In genomic region chr3:129160891-129161859, GRCh38 we compare ENCODE assay signal across 1 cellular context.
A peak's percentile ranks its signal among the peaks of the same experiment; 100 is the strongest.
TF ChIP-seq lines count a peak whose summit lies in the region.

ISY1 (minus strand) TSS chr3:129161063; CDS start chr3:129160975, 88 bp downstream.

TF ChIP-seq in HEK293, 187 proteins besides CTCF, POLR2A, EP300 and RAD21 (continued from another document and continues in another):
- TF ChIP-seq ZNF660 (tag by site-specific recombination; IDR thresholded peaks at IDR 0.05) = peak; percentile 90
- TF ChIP-seq REST (tag by site-specific recombination; IDR thresholded peaks at IDR 0.05) = no peak; the same call in 1 of the 2 replicates
- no peak for TF ChIP-seq MEIS1 (CRISPR knock-in tag; IDR thresholded peaks at IDR 0.05; ENCODE audit: borderline replicate concordance)
- peak; percentile 40 for TF ChIP-seq ZBTB8A (tag by site-specific recombination; IDR thresholded peaks at IDR 0.05)
- no peak for TF ChIP-seq ZFP41 (tag by site-specific recombination; IDR thresholded peaks at IDR 0.05; ENCODE audit: borderline replicate concordance)
- TF ChIP-seq ZNF76 (tag by site-specific recombination; IDR thresholded peaks at IDR 0.05; ENCODE audit: borderline replicate concordance, low read depth) = peak; percentile 80; the same call in 1 of the 2 replicates
- no peak for TF ChIP-seq ZNF133 (tag by site-specific recombination; IDR thresholded peaks at IDR 0.05)
- no peak for TF ChIP-seq GLIS1 (tag by site-specific recombination; IDR thresholded peaks at IDR 0.05)
- peak; percentile 98 for TF ChIP-seq PRDM1 (tag by site-specific recombination; IDR thresholded peaks at IDR 0.05)
- TF ChIP-seq ZNF223 (tag by site-specific recombination; IDR thresholded peaks at IDR 0.05) = no peak
- no peak; the same call in 1 of the 2 replicates for TF ChIP-seq ZNF391 (tag by site-specific recombination; IDR thresholded peaks at IDR 0.05; ENCODE audit: borderline replicate concordance, low read depth)
- TF ChIP-seq, protein P1, sequence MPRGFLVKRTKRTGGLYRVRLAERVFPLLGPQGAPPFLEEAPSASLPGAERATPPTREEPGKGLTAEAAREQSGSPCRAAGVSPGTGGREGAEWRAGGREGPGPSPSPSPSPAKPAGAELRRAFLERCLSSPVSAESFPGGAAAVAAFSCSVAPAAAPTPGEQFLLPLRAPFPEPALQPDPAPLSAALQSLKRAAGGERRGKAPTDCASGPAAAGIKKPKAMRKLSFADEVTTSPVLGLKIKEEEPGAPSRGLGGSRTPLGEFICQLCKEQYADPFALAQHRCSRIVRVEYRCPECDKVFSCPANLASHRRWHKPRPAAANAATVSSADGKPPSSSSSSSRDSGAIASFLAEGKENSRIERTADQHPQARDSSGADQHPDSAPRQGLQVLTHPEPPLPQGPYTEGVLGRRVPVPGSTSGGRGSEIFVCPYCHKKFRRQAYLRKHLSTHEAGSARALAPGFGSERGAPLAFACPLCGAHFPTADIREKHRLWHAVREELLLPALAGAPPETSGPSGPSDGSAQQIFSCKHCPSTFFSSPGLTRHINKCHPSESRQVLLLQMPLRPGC (tag by site-specific recombination; IDR thresholded peaks at IDR 0.05) = peak; percentile 27; the same call in 1 of the 2 replicates
- TF ChIP-seq ZNF514 (tag by site-specific recombination; IDR thresholded peaks at IDR 0.05) = no peak
- TF ChIP-seq KLF1 (tag by site-specific recombination; IDR thresholded peaks at IDR 0.05) = no peak
- TF ChIP-seq, protein P2, sequence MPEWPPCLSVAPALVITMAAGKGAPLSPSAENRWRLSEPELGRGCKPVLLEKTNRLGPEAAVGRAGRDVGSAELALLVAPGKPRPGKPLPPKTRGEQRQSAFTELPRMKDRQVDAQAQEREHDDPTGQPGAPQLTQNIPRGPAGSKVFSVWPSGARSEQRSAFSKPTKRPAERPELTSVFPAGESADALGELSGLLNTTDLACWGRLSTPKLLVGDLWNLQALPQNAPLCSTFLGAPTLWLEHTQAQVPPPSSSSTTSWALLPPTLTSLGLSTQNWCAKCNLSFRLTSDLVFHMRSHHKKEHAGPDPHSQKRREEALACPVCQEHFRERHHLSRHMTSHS (tag by site-specific recombination; IDR thresholded peaks at IDR 0.05) = no peak
- TF ChIP-seq PRDM4 (tag by site-specific recombination; IDR thresholded peaks at IDR 0.05) = no peak
- TF ChIP-seq HOXA7 (CRISPR knock-in tag; IDR thresholded peaks at IDR 0.05; ENCODE audit: borderline replicate concordance) = no peak
- TF ChIP-seq KLF7 (tag by site-specific recombination; IDR thresholded peaks at IDR 0.05; ENCODE audit: borderline replicate concordance) = no peak
- TF ChIP-seq EGR2 (tag by site-specific recombination; IDR thresholded peaks at IDR 0.05; ENCODE audit: low read depth) = 0 out of 2 replicates have a peak, but pooled peaks have one; percentile 15
- no peak for TF ChIP-seq ZNF274 (IDR thresholded peaks at IDR 0.05; ENCODE audit: low read length)
- TF ChIP-seq ZNF274 (tag by site-specific recombination; IDR thresholded peaks at IDR 0.05; ENCODE audit: borderline replicate concordance) = no peak
- TF ChIP-seq ZNF155 (tag by site-specific recombination; IDR thresholded peaks at IDR 0.05) = no peak
- TF ChIP-seq, protein P3, sequence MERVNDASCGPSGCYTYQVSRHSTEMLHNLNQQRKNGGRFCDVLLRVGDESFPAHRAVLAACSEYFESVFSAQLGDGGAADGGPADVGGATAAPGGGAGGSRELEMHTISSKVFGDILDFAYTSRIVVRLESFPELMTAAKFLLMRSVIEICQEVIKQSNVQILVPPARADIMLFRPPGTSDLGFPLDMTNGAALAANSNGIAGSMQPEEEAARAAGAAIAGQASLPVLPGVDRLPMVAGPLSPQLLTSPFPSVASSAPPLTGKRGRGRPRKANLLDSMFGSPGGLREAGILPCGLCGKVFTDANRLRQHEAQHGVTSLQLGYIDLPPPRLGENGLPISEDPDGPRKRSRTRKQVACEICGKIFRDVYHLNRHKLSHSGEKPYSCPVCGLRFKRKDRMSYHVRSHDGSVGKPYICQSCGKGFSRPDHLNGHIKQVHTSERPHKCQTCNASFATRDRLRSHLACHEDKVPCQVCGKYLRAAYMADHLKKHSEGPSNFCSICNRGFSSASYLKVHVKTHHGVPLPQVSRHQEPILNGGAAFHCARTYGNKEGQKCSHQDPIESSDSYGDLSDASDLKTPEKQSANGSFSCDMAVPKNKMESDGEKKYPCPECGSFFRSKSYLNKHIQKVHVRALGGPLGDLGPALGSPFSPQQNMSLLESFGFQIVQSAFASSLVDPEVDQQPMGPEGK (tag by site-specific recombination; IDR thresholded peaks at IDR 0.05) = no peak; the same call in 1 of the 2 replicates
- TF ChIP-seq ZFP69B (tag by site-specific recombination; IDR thresholded peaks at IDR 0.05) = peak; percentile 46; the same call in 1 of the 2 replicates
- no peak for TF ChIP-seq ZNF202 (tag by site-specific recombination; IDR thresholded peaks at IDR 0.05; ENCODE audit: borderline replicate concordance)
- TF ChIP-seq ZNF248 (tag by site-specific recombination; IDR thresholded peaks at IDR 0.05) = no peak
- no peak for TF ChIP-seq ZNF10 (tag by site-specific recombination; IDR thresholded peaks at IDR 0.05)
- TF ChIP-seq YY1 (tag by site-specific recombination; IDR thresholded peaks at IDR 0.05) = peak; percentile 70
- peak; percentile 18; the same call in 1 of the 2 replicates for TF ChIP-seq ZNF558 (tag by site-specific recombination; IDR thresholded peaks at IDR 0.05)
- no peak for TF ChIP-seq FEZF1 (tag by site-specific recombination; IDR thresholded peaks at IDR 0.05)
- TF ChIP-seq ZBTB17 (tag by site-specific recombination; IDR thresholded peaks at IDR 0.05) = peak; percentile 84
- no peak for TF ChIP-seq ZNF416 (tag by site-specific recombination; IDR thresholded peaks at IDR 0.05)
- TF ChIP-seq ZNF837 (tag by site-specific recombination; IDR thresholded peaks at IDR 0.05) = no peak
- peak; percentile 100 for TF ChIP-seq ZNF518A (tag by site-specific recombination; conservative IDR thresholded peaks at IDR 0.05; ENCODE audit: low read depth)
- 0 out of 2 replicates have a peak, but pooled peaks have one; percentile 57 for TF ChIP-seq ZSCAN23 (tag by site-specific recombination; IDR thresholded peaks at IDR 0.05)
- no peak for TF ChIP-seq ZNF157 (tag by site-specific recombination; IDR thresholded peaks at IDR 0.05)
- no peak for TF ChIP-seq ZNF175 (tag by site-specific recombination; IDR thresholded peaks at IDR 0.05)
- TF ChIP-seq, protein P4, sequence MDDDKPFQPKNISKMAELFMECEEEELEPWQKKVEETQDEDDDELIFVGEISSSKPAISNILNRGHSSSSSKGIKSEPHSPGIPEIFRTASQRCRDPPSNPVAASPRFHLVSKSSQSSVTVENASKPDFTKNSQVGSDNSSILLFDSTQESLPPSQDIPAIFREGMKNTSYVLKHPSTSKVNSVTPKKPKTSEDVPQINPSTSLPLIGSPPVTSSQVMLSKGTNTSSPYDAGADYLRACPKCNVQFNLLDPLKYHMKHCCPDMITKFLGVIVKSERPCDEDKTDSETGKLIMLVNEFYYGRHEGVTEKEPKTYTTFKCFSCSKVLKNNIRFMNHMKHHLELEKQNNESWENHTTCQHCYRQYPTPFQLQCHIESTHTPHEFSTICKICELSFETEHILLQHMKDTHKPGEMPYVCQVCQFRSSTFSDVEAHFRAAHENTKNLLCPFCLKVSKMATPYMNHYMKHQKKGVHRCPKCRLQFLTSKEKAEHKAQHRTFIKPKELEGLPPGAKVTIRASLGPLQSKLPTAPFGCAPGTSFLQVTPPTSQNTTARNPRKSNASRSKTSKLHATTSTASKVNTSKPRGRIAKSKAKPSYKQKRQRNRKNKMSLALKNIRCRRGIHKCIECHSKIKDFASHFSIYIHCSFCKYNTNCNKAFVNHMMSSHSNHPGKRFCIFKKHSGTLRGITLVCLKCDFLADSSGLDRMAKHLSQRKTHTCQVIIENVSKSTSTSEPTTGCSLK (tag by site-specific recombination; IDR thresholded peaks at IDR 0.05) = no peak
- no peak for TF ChIP-seq ZNF169 (tag by site-specific recombination; IDR thresholded peaks at IDR 0.05)
- TF ChIP-seq ZXDB (tag by site-specific recombination; IDR thresholded peaks at IDR 0.05) = peak; percentile 94
- TF ChIP-seq, protein P5, sequence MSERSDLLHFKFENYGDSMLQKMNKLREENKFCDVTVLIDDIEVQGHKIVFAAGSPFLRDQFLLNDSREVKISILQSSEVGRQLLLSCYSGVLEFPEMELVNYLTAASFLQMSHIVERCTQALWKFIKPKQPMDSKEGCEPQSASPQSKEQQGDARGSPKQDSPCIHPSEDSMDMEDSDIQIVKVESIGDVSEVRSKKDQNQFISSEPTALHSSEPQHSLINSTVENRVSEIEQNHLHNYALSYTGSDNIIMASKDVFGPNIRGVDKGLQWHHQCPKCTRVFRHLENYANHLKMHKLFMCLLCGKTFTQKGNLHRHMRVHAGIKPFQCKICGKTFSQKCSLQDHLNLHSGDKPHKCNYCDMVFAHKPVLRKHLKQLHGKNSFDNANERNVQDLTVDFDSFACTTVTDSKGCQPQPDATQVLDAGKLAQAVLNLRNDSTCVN (tag by site-specific recombination; optimal IDR thresholded peaks at IDR 0.05) = peak; percentile 36
- no peak for TF ChIP-seq ZNF37A (tag by site-specific recombination; IDR thresholded peaks at IDR 0.05)
